28 cellular contexts compared by ENCODE assay signal in genomic region chr2:38415023-38415422, GRCh38.
"Had no signal": no experiment of that assay in that cellular context is flagged by ENCODE, and none has a peak within 500 bp of the region (broad histone marks: within the 10 kb centered on the region; RNA-seq: fewer than 3 reads in every experiment).

No MANE protein-coding gene starts in this region.

- H3K36me3 ChIP-seq: esophagus muscularis mucosa, gastroesophageal sphincter, heart right ventricle, neutrophil, spleen, thoracic aorta, transverse colon, upper lobe of right lung, vagina had no signal

- H3K27me3 ChIP-seq: esophagus muscularis mucosa, foreskin keratinocyte, gastroesophageal sphincter, heart right ventricle, transverse colon, upper lobe of right lung, vagina had no signal

- FAIRE-seq: endothelial cell of umbilical vein, islet of Langerhans had no signal

- H3K79me2 ChIP-seq: parathyroid adenoma had no signal

- H3K4me3 ChIP-seq: coronary artery, esophagus muscularis mucosa, gastroesophageal sphincter, heart right ventricle, lung, spleen, thoracic aorta, transverse colon, upper lobe of right lung, vagina had no signal

- ATAC-seq: foreskin keratinocyte; gastroesophageal sphincter; heart right ventricle; left colon; left ventricle myocardium superior; natural killer cell; sciatic nerve; stimulated activated memory B cell treated with anti-CD40 and anti-IgM and Interleukin-4, amounts not matched to agents 10 μg/mL and 1 μg/mL and 100 μg/mL, for 72 hours; stimulated activated naive CD8-positive, alpha-beta T cell treated with anti-CD3 and anti-CD28 coated beads, Interleukin-15, Interleukin-2, amounts not matched to agents 100 U/mL and 50 U/mL, for 24 hours; upper lobe of right lung had no signal

- DNase-seq: dermis blood vessel endothelial cell; effector memory CD4-positive, alpha-beta T cell; foreskin keratinocyte; glutamatergic neuron; heart right ventricle; hippocampal formation; kidney glomerular epithelial cell; left colon; left ventricle myocardium superior; natural killer cell; spleen; stimulated activated CD4-positive, alpha-beta T cell treated with anti-CD3 and anti-CD28 coated beads, Interleukin-4, amount 100 ng/mL, for 4 hours; stimulated activated naive CD8-positive, alpha-beta T cell treated with anti-CD3 and anti-CD28 coated beads, Interleukin-15, Interleukin-2, amounts not matched to agents 100 U/mL and 50 U/mL, for 24 hours; substantia nigra; transverse colon; upper lobe of right lung had no signal

- H3K27ac ChIP-seq: coronary artery, esophagus muscularis mucosa, foreskin keratinocyte, gastroesophageal sphincter, heart right ventricle, neutrophil, parathyroid adenoma, spleen, thoracic aorta, transverse colon, upper lobe of right lung, vagina had no signal

- H3K4me1 ChIP-seq: parathyroid adenoma had no signal
